8 cellular contexts compared by ENCODE assay signal in the genomic region with DNA sequence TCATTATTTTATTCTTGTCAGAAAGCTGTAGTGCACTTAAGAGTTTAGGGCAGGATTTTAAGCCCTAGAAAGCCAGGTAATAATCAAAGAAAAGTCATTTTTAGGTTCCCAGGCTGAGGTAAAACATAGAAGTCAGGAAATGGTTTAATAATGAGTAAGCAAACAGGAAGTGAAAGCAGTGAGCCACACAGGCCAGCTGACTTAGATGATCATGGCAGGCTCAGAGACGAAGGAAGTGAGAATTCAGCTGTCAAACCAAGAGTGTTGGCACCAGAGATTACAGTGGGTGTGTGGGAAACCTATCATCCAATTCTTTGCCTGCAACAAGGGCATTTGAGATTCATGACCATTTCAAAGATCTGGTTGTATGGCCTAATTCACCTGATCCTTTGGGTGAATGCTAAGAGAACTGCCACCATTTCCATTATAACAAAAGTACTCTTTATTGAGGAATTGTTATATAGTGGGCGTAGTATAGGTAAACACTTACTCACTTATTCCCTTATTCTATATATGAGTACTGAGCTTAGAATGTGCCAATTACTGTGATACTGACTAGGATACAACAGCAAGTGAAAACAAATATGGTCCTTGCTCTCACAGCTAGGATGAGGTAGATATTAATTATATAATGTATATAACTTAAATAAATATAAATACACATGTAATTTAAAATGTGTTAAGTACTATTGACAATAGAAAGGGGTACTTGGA.
DNase-seq lines count a peak whose midpoint lies in the region; ATAC-seq and TF ChIP-seq lines count a peak whose summit lies in the region.

No MANE protein-coding gene starts in this region.

- in situ Hi-C loops in astrocyte of the spinal cord (cut with HindIII; ENCODE audit: low sequenced_read_pairs) = no loop called here

- no peaks in the 10 kb centered on the region for H3K9me3 ChIP-seq in CD4-positive, CD25-positive, alpha-beta regulatory T cell (ENCODE audit: control insufficient read depth in 2 of 2, low read length in 2 of 2)
- H3K9me3 ChIP-seq in Caco-2 = peaks cover 7% of the 10 kb centered on the region; the same call in 1 of the 2 replicates

- H3K36me3 ChIP-seq in CD4-positive, CD25-positive, alpha-beta regulatory T cell (ENCODE audit: control insufficient read depth, insufficient read depth, low read length) = no peaks in the 10 kb centered on the region
- H3K36me3 ChIP-seq in Caco-2 (ENCODE audit: control insufficient read depth, insufficient read depth, low read length) = no peaks in the 10 kb centered on the region

- H3K36me3 Mint-ChIP-seq in CD4-positive, CD25-positive, alpha-beta regulatory T cell = no peaks in the 10 kb centered on the region
- H3K36me3 Mint-ChIP-seq in naive B cell (peaks cover 0 to 6% of the 10 kb centered on the region in 2 donors), Caco-2 (ENCODE audit: insufficient read depth, unreplicated experiment) (no peaks in the 10 kb centered on the region)

- H3K4me1 Mint-ChIP-seq in CD4-positive, CD25-positive, alpha-beta regulatory T cell = peaks cover 6 to 17% (median 10%) of the 10 kb centered on the region in 4 donors
- H3K4me1 Mint-ChIP-seq in naive B cell (peaks cover 13 to 20% (median 16%) of the 10 kb centered on the region in 3 donors), Caco-2 (ENCODE audit: low read depth, unreplicated experiment) (no peaks in the 10 kb centered on the region)

- TF ChIP-seq CTCF in astrocyte of the spinal cord (IDR thresholded peaks at IDR 0.05; ENCODE audit: low read depth, low read length) (no peak), Caco-2 (IDR thresholded peaks at IDR 0.05; ENCODE audit: insufficient read depth in 1 of 2, low read depth in 1 of 2, low read length in 1 of 2, severe bottlenecking in 1 of 2, unreplicated experiment in 1 of 2) (no peak)

- peak in 2 of 3 donors; percentile 29 to 79 for DNase-seq in CD4-positive, CD25-positive, alpha-beta regulatory T cell
- DNase-seq in SKM-1 (lab: John Stamatoyannopoulos, UW; ENCODE audit: unreplicated experiment) = peak; percentile 61
- DNase-seq in astrocyte of the spinal cord (ENCODE audit: low read depth, low spot score) = peak; percentile 48
- DNase-seq in naive B cell = peak; percentile 66
- DNase-seq in DMS114 treated with DMSO at 0.1 percent for 48 hours (lab: John Stamatoyannopoulos, UW; ENCODE audit: unreplicated experiment) = no peak
- DNase-seq in Caco-2 = no peak

- POLR2A ChIA-PET in Caco-2 (lab: Charles Lee) = no interaction called here

- H3K4me3 ChIP-seq in CD4-positive, CD25-positive, alpha-beta regulatory T cell (ENCODE audit: low read depth, low read length) = peak overlapping the region; percentile 33
- H3K4me3 ChIP-seq in astrocyte of the spinal cord (ENCODE audit: low read depth, low read length) (no peak overlapping the region), Caco-2 (ENCODE audit: low read depth, low read length) (no peak overlapping the region)

- H3K4me1 ChIP-seq in CD4-positive, CD25-positive, alpha-beta regulatory T cell (ENCODE audit: control insufficient read depth, insufficient read depth, low read length, poor library complexity, severe bottlenecking) = no peaks in the 10 kb centered on the region
- H3K4me1 ChIP-seq in Caco-2 = no peaks in the 10 kb centered on the region

- H3K27me3 ChIP-seq in CD4-positive, CD25-positive, alpha-beta regulatory T cell (ENCODE audit: control insufficient read depth, insufficient read depth, low read length) = no peaks in the 10 kb centered on the region
- no peaks in the 10 kb centered on the region for H3K27me3 ChIP-seq in Caco-2 (replicated peaks; ENCODE audit: control insufficient read depth, insufficient read depth, low read length)

- H3K4me3 Mint-ChIP-seq in CD4-positive, CD25-positive, alpha-beta regulatory T cell = peak overlapping the region in 1 of 4 donors; percentile 8
- H3K4me3 Mint-ChIP-seq in naive B cell (peak overlapping the region in 2 of 8 donors; percentile 48 to 59), Caco-2 (ENCODE audit: unreplicated experiment) (no peak overlapping the region)

- peak overlapping the region; percentile 26 for H3K27ac ChIP-seq in CD4-positive, CD25-positive, alpha-beta regulatory T cell (ENCODE audit: insufficient read depth, low read length, poor library complexity, severe bottlenecking)

- ATAC-seq in CD4-positive, CD25-positive, alpha-beta regulatory T cell (ENCODE audit: low read depth in 2 of 2) = peak; percentile 90 to 93
- peak; percentile 100 for ATAC-seq in GM19397 (IDR thresholded peaks at IDR 0.05; ENCODE audit: unreplicated experiment)
- ATAC-seq in HG03354 (IDR thresholded peaks at IDR 0.05; ENCODE audit: poor library complexity, severe bottlenecking, unreplicated experiment) = peak; percentile 100
- peak; percentile 100 for ATAC-seq in naive B cell (ENCODE audit: low read depth in 2 of 2)

- peaks cover 6% of the 10 kb centered on the region for H3K27me3 Mint-ChIP-seq in CD4-positive, CD25-positive, alpha-beta regulatory T cell
- H3K27me3 Mint-ChIP-seq in naive B cell (peaks cover 0 to 17% (median 17%) of the 10 kb centered on the region in 3 donors), Caco-2 (ENCODE audit: insufficient read depth, unreplicated experiment) (no peaks in the 10 kb centered on the region)

- no TSS peak for BruUV-seq in Caco-2 (replicated peaks; lab: Mats Ljungman, UMichigan)

- H3K27ac Mint-ChIP-seq in CD4-positive, CD25-positive, alpha-beta regulatory T cell = peak overlapping the region; percentile 4 to 86 (median 53)
- H3K27ac Mint-ChIP-seq in naive B cell (peak overlapping the region in 5 of 6 donors; percentile 7 to 54 (median 44)), Caco-2 (ENCODE audit: unreplicated experiment) (no peak overlapping the region)

- peaks cover 0 to 2% (median 1%) of the 10 kb centered on the region in 7 donors for H3K9me3 Mint-ChIP-seq in CD4-positive, CD25-positive, alpha-beta regulatory T cell
- peaks cover 0 to 5% (median 0%) of the 10 kb centered on the region in 7 donors for H3K9me3 Mint-ChIP-seq in naive B cell
- no peaks in the 10 kb centered on the region for H3K9me3 Mint-ChIP-seq in Caco-2 (ENCODE audit: unreplicated experiment)

- CTCF ChIA-PET in Caco-2 (lab: Charles Lee) = no interaction called here

- intact Hi-C loops in Caco-2 (cut with micrococcal nuclease; ENCODE audit: unreplicated experiment) = no loop called here

Comparison
In these comparisons a context has a peak if more than half of its experiments do, and no peak if none do; other contexts are left out.
1. DNase-seq: peak in CD4-positive, CD25-positive, alpha-beta regulatory T cell (2 of 3), SKM-1 (single experiment), astrocyte of the spinal cord (single experiment) and naive B cell (single experiment); none in DMS114 treated with DMSO at 0.1 percent for 48 hours (single experiment) and Caco-2 (0 of 2).
2. Peak in every context shown above with its lines, with median percentiles within 50 percentile points of each other: ATAC-seq.